ENCODE assay signal across 8 cellular contexts in the genomic region with DNA sequence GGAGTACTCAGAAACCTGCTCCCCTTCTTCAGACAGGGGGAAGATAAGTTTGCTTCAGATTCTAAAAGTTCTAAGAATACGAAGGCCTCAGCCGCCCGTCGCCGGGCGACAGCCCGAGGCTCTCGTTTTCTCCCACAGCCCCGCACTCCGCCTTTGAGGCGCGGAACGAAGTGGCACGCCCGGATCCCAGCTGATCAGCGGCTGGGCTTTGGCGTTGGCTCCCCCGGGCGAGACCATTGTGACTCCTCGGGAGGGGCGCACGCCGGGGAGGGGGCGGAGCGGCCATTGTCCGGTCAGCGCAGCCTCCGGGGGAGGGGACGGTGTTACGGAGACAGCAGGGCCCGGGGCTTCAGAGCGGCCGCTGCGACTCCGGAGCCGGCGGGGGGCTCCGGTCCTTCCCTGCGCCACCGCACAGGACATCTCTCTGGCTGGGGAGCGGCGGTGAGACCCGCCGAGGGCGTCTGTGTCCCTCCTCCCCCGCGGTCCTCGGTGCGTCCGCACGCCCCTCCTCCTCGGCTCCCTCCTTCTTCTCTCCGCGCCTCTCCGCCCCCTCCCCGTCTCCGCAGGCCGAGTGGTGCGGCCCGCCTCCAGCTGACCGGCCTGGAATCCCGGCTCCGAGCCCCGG. TPM values are rescaled to one million over a fixed set of nuclear protein-coding genes. Genes with fewer than 3 reads are reported as not detected.
DNase-seq lines count a peak whose midpoint lies in the region; ATAC-seq and TF ChIP-seq lines count a peak whose summit lies in the region.

A gene with protein sequence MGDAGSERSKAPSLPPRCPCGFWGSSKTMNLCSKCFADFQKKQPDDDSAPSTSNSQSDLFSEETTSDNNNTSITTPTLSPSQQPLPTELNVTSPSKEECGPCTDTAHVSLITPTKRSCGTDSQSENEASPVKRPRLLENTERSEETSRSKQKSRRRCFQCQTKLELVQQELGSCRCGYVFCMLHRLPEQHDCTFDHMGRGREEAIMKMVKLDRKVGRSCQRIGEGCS (plus strand): TSS at position 551 of the 625 bp plus-strand sequence. CDS start 219 bp downstream, outside the sequence.

- no peaks in the 10 kb centered on the region for H3K9me3 Mint-ChIP-seq in activated naive CD8-positive, alpha-beta T cell (ENCODE audit: low read depth)

- TF ChIP-seq CTCF in GM10266 (IDR thresholded peaks at IDR 0.05; ENCODE audit: control insufficient read depth, insufficient read depth, low read depth, missing control alignments), result no peak
- no peak for TF ChIP-seq CTCF in omental fat pad (IDR thresholded peaks at IDR 0.05)

- H3K36me3 Mint-ChIP-seq in activated naive CD8-positive, alpha-beta T cell, result peaks cover 4% of the 10 kb centered on the region

- no peaks in the 10 kb centered on the region for H3K27me3 Mint-ChIP-seq in activated naive CD8-positive, alpha-beta T cell

- peaks cover 54% of the 10 kb centered on the region for H3K4me1 Mint-ChIP-seq in activated naive CD8-positive, alpha-beta T cell (ENCODE audit: low read depth)

- peak within 1 kb of the TSS; percentile 77 for H3K27ac ChIP-seq in temporal lobe (ENCODE audit: low read depth, low read length)

- DNase-seq in GM10266 (ENCODE audit: extremely low spot score) (peak; percentile 94), NCI-H1105 (lab: John Stamatoyannopoulos, UW) (peak; percentile 95), SKM-1 treated with dmso at 0.1 percent for 144 hours (lab: John Stamatoyannopoulos, UW; ENCODE audit: unreplicated experiment) (peak; percentile 94), glomerular visceral epithelial cell (ENCODE audit: extremely low spot score) (peak; percentile 95), omental fat pad (ENCODE audit: low spot score) (peak; percentile 83)

- peak within 1 kb of the TSS; percentile 98 for H3K4me3 Mint-ChIP-seq in activated naive CD8-positive, alpha-beta T cell

- H3K27ac Mint-ChIP-seq in activated naive CD8-positive, alpha-beta T cell, result peak within 1 kb of the TSS; percentile 97

- peak; percentile 90 for ATAC-seq in HG02642 (IDR thresholded peaks at IDR 0.05; ENCODE audit: poor library complexity, unreplicated experiment)
- peak; percentile 95 for ATAC-seq in omental fat pad (ENCODE audit: low FRiP score)

RNA-seq across cellular contexts. Expression of the gene that starts here (rescaled TPM):
- 10 to 100 TPM; 28.8 to 43.8 (median 38.0) TPM for total RNA-seq in omental fat pad
- 25.3 TPM for total RNA-seq in temporal lobe

Comparison
In these comparisons a context has a peak if more than half of its experiments do, and no peak if none do; other contexts are left out.
1. Peak in every context shown above with its lines: DNase-seq, ATAC-seq and H3K27ac ChIP-seq.